Comparison of ENCODE assay signal across 17 cellular contexts in the genomic region with DNA sequence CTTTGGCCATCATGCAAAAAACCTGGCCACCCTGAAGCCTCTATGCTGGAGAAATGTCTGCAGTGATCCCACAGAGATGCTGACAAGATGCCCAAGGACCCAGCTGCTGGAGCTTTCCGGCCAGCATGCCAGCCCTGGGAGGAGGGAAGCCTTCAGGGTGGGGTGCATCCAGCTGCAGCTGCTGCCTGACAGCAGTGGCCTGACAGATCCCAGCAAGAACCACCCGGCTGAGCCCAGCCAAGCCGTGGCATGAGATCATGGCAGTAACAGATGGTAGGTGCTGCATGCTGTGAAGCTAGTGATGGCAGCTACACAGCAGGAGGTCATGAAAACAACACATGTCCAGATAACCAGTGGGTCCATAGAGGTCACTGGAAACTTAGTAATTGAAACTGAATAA. TPM values are rescaled to one million over a fixed set of nuclear protein-coding genes. Genes with fewer than 3 reads are reported as not detected.
DNase-seq lines count a peak whose midpoint lies in the region; ATAC-seq, FAIRE-seq and TF ChIP-seq lines count a peak whose summit lies in the region.
"Had no signal": no experiment of that assay in that cellular context is flagged by ENCODE, and none has a peak within 500 bp of the region (broad histone marks: within the 10 kb centered on the region; RNA-seq: fewer than 3 reads in every experiment).

No MANE protein-coding gene starts in this region.

- no peak overlapping the region for H3K9ac ChIP-seq in kidney (ENCODE audit: low read length in 2 of 2)

- TF ChIP-seq CTCF in kidney (IDR thresholded peaks at IDR 0.05; ENCODE audit: borderline replicate concordance, extremely low read depth, insufficient read depth) (no peak), spleen (IDR thresholded peaks at IDR 0.05 in 8 of 11, conservative IDR thresholded peaks at IDR 0.05 in 3 of 11) (no peak), omental fat pad (IDR thresholded peaks at IDR 0.05) (no peak)

- H3K36me3 Mint-ChIP-seq in activated T-helper 2 cell treated with anti-CD3 and anti-CD28 coated beads, Interferon-gamma antibody, Interleukin-2, Interleukin-4, amounts not matched to agents 10 μg/mL and 5 μg/mL and 100 μg/mL, durations not matched to agents 14 hours and 24 hours and 36 hours (ENCODE audit: low read depth) = peaks cover 25% of the 10 kb centered on the region
- H3K36me3 Mint-ChIP-seq: CD4-positive, alpha-beta memory T cell had no signal

- peak; percentile 14 for DNase-seq in Right ventricle myocardium inferior (ENCODE audit: missing footprints)
- no peak for DNase-seq in cardiac septum (ENCODE audit: low spot score)
- peak; percentile 95 for DNase-seq in NCI-H2171 treated with DMSO at 0.1 percent for 48 hours (lab: John Stamatoyannopoulos, UW)
- peak; percentile 39 for DNase-seq in kidney
- DNase-seq in spleen = peak; percentile 61
- no peak for DNase-seq in activated T-helper 2 cell treated with anti-CD3 and anti-CD28 coated beads, Interferon-gamma antibody, Interleukin-2, Interleukin-4, amounts not matched to agents 10 μg/mL and 5 μg/mL and 100 μg/mL, durations not matched to agents 14 hours and 24 hours and 36 hours (ENCODE audit: low spot score)
- DNase-seq in omental fat pad (ENCODE audit: low spot score) = no peak
- DNase-seq: 8988T; Calu3; CD4-positive, alpha-beta memory T cell; MV-4-11; NCI-H1417; NCI-H748 treated with DMSO at 0.1 percent for 48 hours; PC-9 had no signal

- no peak for TF ChIP-seq POLR2A in spleen (IDR thresholded peaks at IDR 0.05)

- WGBS in spleen, 5 donors = 67 to 100% (median 82%) methylated on average over 3 of the region's 3 CpGs

- H3K36me3 ChIP-seq in kidney (ENCODE audit: control insufficient read depth in 1 of 2, insufficient read depth in 2 of 2, low read length in 2 of 2) (peaks cover 0 to 5% of the 10 kb centered on the region in 2 donors), spleen (peaks cover 0 to 22% (median 0%) of the 10 kb centered on the region in 6 donors)
- H3K36me3 ChIP-seq: HAP-1 had no signal

- intact Hi-C loops in Right ventricle myocardium inferior (cut with DNase I) = no loop called here
- intact Hi-C loops in cardiac septum (cut with DNase I) = no loop called here
- intact Hi-C loops in kidney (cut with DNase I) = no loop called here
- intact Hi-C loops in spleen (cut with DNase I; ENCODE audit: low total_unique reads) = no loop called here
- intact Hi-C loops in activated T-helper 2 cell treated with anti-CD3 and anti-CD28 coated beads, Interferon-gamma antibody, Interleukin-2, Interleukin-4, amounts not matched to agents 10 μg/mL and 5 μg/mL and 100 μg/mL, durations not matched to agents 14 hours and 24 hours and 36 hours (cut with micrococcal nuclease) = no loop called here

- no peak overlapping the region for H3K27ac Mint-ChIP-seq in activated T-helper 2 cell treated with anti-CD3 and anti-CD28 coated beads, Interferon-gamma antibody, Interleukin-2, Interleukin-4, amounts not matched to agents 10 μg/mL and 5 μg/mL and 100 μg/mL, durations not matched to agents 14 hours and 24 hours and 36 hours
- H3K27ac Mint-ChIP-seq: CD4-positive, alpha-beta memory T cell had no signal

- no peak overlapping the region for H3K27ac ChIP-seq in kidney (ENCODE audit: low read depth in 2 of 2, low read length in 2 of 2)
- H3K27ac ChIP-seq in spleen = no peak overlapping the region
- H3K27ac ChIP-seq: PC-9, SK-N-MC had no signal

- H3K27me3 ChIP-seq in spleen (replicated peaks in 1 of 7) = no peaks in the 10 kb centered on the region

- FAIRE-seq in kidney (lab: Jason Lieb, UNC) = no peak

- no peaks in the 10 kb centered on the region for H3K9me3 ChIP-seq in kidney (ENCODE audit: control insufficient read depth in 1 of 2, low read length in 2 of 2)
- H3K9me3 ChIP-seq in spleen = peaks cover 0 to 5% (median 0%) of the 10 kb centered on the region in 8 donors
- H3K9me3 ChIP-seq: HAP-1 had no signal

- H3K9me3 Mint-ChIP-seq in activated T-helper 2 cell treated with anti-CD3 and anti-CD28 coated beads, Interferon-gamma antibody, Interleukin-2, Interleukin-4, amounts not matched to agents 10 μg/mL and 5 μg/mL and 100 μg/mL, durations not matched to agents 14 hours and 24 hours and 36 hours = no peaks in the 10 kb centered on the region

- H3K27me3 Mint-ChIP-seq in activated T-helper 2 cell treated with anti-CD3 and anti-CD28 coated beads, Interferon-gamma antibody, Interleukin-2, Interleukin-4, amounts not matched to agents 10 μg/mL and 5 μg/mL and 100 μg/mL, durations not matched to agents 14 hours and 24 hours and 36 hours (ENCODE audit: low read depth) = no peaks in the 10 kb centered on the region
- H3K27me3 Mint-ChIP-seq: CD4-positive, alpha-beta memory T cell had no signal

- no peak overlapping the region for H3K4me3 Mint-ChIP-seq in activated T-helper 2 cell treated with anti-CD3 and anti-CD28 coated beads, Interferon-gamma antibody, Interleukin-2, Interleukin-4, amounts not matched to agents 10 μg/mL and 5 μg/mL and 100 μg/mL, durations not matched to agents 14 hours and 24 hours and 36 hours (ENCODE audit: low read depth)
- H3K4me3 Mint-ChIP-seq: CD4-positive, alpha-beta memory T cell had no signal

- H3K4me1 ChIP-seq in kidney (ENCODE audit: control insufficient read depth in 1 of 2, insufficient read depth in 1 of 2, low read depth in 1 of 2, low read length in 2 of 2) (no peaks in the 10 kb centered on the region), spleen (no peaks in the 10 kb centered on the region)
- H3K4me1 ChIP-seq: HAP-1 had no signal

- ATAC-seq in Right ventricle myocardium inferior = no peak
- ATAC-seq in omental fat pad (ENCODE audit: low FRiP score) = no peak
- no peak for ATAC-seq in HG03439 (IDR thresholded peaks at IDR 0.05; ENCODE audit: unreplicated experiment)

- H3K4me1 Mint-ChIP-seq in activated T-helper 2 cell treated with anti-CD3 and anti-CD28 coated beads, Interferon-gamma antibody, Interleukin-2, Interleukin-4, amounts not matched to agents 10 μg/mL and 5 μg/mL and 100 μg/mL, durations not matched to agents 14 hours and 24 hours and 36 hours (ENCODE audit: low read depth) = peaks cover 3% of the 10 kb centered on the region

- no peak overlapping the region for H3K4me3 ChIP-seq in kidney (ENCODE audit: low read length in 2 of 2)
- H3K4me3 ChIP-seq in spleen = no peak overlapping the region
- H3K4me3 ChIP-seq: HAP-1, PC-9, SK-N-MC had no signal

RNA-seq across cellular contexts. Expression of a gene that starts 13.8 kb away (rescaled TPM):
- 1.9 TPM for total RNA-seq in Right ventricle myocardium inferior
- 2.7 TPM for total RNA-seq in cardiac septum
- total RNA-seq in kidney = 22.6 TPM
- 13.2 TPM for polyA plus RNA-seq in kidney (ENCODE audit: insufficient read depth, low read depth, low replicate concordance)
- 1 to 10 TPM; 1.7 to 4.0 (median 3.4) TPM for total RNA-seq in spleen
- 1 to 10 TPM; 3.7 to 4.3 (median 3.9) TPM for polyA plus RNA-seq in spleen
- 0.94 and 1.4 TPM in 2 replicates for total RNA-seq in activated T-helper 2 cell treated with anti-CD3 and anti-CD28 coated beads, Interferon-gamma antibody, Interleukin-2, Interleukin-4, amounts not matched to agents 10 μg/mL and 5 μg/mL and 100 μg/mL, durations not matched to agents 14 hours and 24 hours and 36 hours
- total RNA-seq in omental fat pad = 1 to 10 TPM; 2.5 to 6.1 (median 3.3) TPM

RNA-seq across cellular contexts. Expression of a gene that starts 21.2 kb away (rescaled TPM):
- total RNA-seq in Right ventricle myocardium inferior (2.5 TPM), cardiac septum (4.6 TPM), kidney (72.0 TPM), spleen (1 to 10 TPM in 1 of 7 donors, under 1 TPM in 6; 0.26 to 1.3 (median 0.66) TPM), omental fat pad (10 to 100 TPM; 18.6 to 44.5 (median 34.2) TPM)
- polyA plus RNA-seq in kidney (ENCODE audit: insufficient read depth, low read depth, low replicate concordance) (1.1 TPM), spleen (under 1 TPM; 0.30 to 0.86 (median 0.76) TPM)
- 0.02 and 0.07 TPM in 2 replicates for total RNA-seq in activated T-helper 2 cell treated with anti-CD3 and anti-CD28 coated beads, Interferon-gamma antibody, Interleukin-2, Interleukin-4, amounts not matched to agents 10 μg/mL and 5 μg/mL and 100 μg/mL, durations not matched to agents 14 hours and 24 hours and 36 hours
- polyA plus RNA-seq: CD4-positive, alpha-beta memory T cell had no signal

RNA-seq across cellular contexts. Expression of a gene that starts 21.5 kb away (rescaled TPM):
- 3.1 TPM for total RNA-seq in Right ventricle myocardium inferior
- total RNA-seq in cardiac septum = 2.3 TPM
- 6.3 TPM for total RNA-seq in kidney
- 4.1 TPM for polyA plus RNA-seq in kidney (ENCODE audit: insufficient read depth, low read depth, low replicate concordance)
- 10 to 100 TPM in 2 of 7 donors, 1 to 10 TPM in 5; 6.5 to 15.1 (median 8.7) TPM for total RNA-seq in spleen
- 10 to 100 TPM in 1 of 3 donors, 1 to 10 TPM in 2; 5.8 to 10.5 (median 8.5) TPM for polyA plus RNA-seq in spleen
- 47.7 and 49.6 TPM in 2 replicates for total RNA-seq in activated T-helper 2 cell treated with anti-CD3 and anti-CD28 coated beads, Interferon-gamma antibody, Interleukin-2, Interleukin-4, amounts not matched to agents 10 μg/mL and 5 μg/mL and 100 μg/mL, durations not matched to agents 14 hours and 24 hours and 36 hours
- 1 to 10 TPM; 5.3 to 8.0 (median 6.4) TPM for total RNA-seq in omental fat pad

Comparison
In these comparisons a context has a peak if more than half of its experiments do, and no peak if none do; other contexts are left out.
1. DNase-seq: peak in Right ventricle myocardium inferior (single experiment), NCI-H2171 treated with DMSO at 0.1 percent for 48 hours (single experiment), kidney (single experiment) and spleen (single experiment); none in cardiac septum (single experiment), activated T-helper 2 cell treated with anti-CD3 and anti-CD28 coated beads, Interferon-gamma antibody, Interleukin-2, Interleukin-4, amounts not matched to agents 10 μg/mL and 5 μg/mL and 100 μg/mL, durations not matched to agents 14 hours and 24 hours and 36 hours (single experiment) and omental fat pad (single experiment).